ENCODE assay signal across 2 cellular contexts in the genomic region with DNA sequence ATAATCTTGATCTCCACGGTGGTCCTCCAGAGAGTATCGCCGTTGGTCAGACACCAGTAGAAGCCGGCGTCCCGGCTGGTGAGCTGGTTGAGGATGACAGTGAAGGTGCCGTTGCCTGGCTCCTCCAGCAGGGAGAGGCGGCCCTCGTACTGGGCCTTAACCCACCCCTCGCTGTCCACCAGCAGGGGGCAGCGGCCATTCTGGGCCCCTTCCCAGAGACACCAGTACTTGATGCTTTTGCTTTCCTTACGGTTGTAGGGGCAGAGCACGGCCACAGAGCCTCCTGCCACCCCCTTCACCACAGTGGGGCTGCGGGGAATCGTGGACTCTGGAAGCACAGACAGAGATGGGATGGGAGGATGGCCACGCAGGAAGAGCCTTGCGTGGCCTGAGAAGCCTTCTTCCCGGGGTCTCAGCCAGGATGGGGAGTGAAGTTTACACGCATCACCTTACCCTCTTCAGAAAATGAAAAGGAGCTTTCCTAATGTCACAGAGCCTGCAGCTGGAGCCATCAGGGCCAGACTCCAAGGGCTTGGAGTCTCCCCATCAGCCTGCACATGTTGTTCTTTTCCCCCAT.
TF ChIP-seq lines count a peak whose summit lies in the region.

No MANE protein-coding gene starts in this region.

TF ChIP-seq in HCT116, 20 proteins besides CTCF, POLR2A, EP300 and RAD21:
- TF ChIP-seq EZH2phosphoT487 (IDR thresholded peaks at IDR 0.05; ENCODE audit: borderline replicate concordance), result no peak
- no peak for TF ChIP-seq ZNF274 (IDR thresholded peaks at IDR 0.05; ENCODE audit: low read depth, low read length)
TF ChIP-seq in HCT116: peak in this region for 0.

TF ChIP-seq in endothelial cell of umbilical vein, 7 proteins besides CTCF, POLR2A, EP300 and RAD21:
- no peak for TF ChIP-seq EZH2 (IDR thresholded peaks at IDR 0.05; ENCODE audit: borderline replicate concordance, low read depth, low read length, severe bottlenecking)
